8 cellular contexts compared by ENCODE assay signal in the genomic region with DNA sequence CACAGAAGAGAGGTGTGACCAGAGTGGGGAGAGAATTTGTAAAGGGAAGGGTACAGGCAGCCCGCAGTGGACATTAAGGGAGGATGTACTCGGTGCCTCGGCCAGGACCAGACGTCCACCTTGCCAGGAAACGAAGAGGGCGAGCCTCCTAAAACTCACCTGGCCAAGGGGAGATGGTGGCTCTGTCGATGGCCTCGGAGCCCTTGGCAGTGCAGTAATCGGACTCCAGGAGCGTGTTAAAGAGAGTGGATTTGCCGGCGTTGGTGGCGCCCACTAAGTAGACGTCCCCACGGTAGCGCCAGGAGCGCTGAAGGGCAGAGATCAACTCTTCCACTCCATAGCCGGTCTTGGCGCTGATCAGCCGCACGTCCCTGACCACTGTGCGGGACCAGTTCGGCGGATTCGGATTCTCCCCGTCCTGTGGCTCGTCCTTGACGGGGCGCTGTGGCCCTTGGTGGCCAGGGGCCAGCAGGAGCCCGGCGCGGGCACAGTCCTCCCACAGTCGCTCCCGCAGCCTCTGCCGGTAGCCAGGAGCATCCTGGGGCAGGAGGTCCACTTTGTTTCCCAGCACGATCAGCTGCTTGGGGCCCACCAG. TPM values are rescaled to one million over a fixed set of nuclear protein-coding genes. Genes with fewer than 3 reads are reported as not detected.
A peak's percentile ranks its signal among the peaks of the same experiment; 100 is the strongest.
DNase-seq lines count a peak whose midpoint lies in the region; TF ChIP-seq lines count a peak whose summit lies in the region.

No MANE protein-coding gene starts in this region.

- H3K27ac Mint-ChIP-seq in T-helper 1 cell treated with Interleukin-12 subunit alpha and Interleukin-12 subunit beta and Interleukin-4 antibody, amounts not matched to agents 30 μg/mL and 1 μg/mL, for 36 hours: peak overlapping the region; percentile 74
- H3K27ac Mint-ChIP-seq in neural crest cell (ENCODE audit: unreplicated experiment): peak overlapping the region; percentile 43

- peak overlapping the region; percentile 67 for H3K4me3 ChIP-seq in epithelial cell of proximal tubule (ENCODE audit: low read depth, low read length)

- peaks cover 48% of the 10 kb centered on the region for H3K4me1 Mint-ChIP-seq in T-helper 1 cell treated with Interleukin-12 subunit alpha and Interleukin-12 subunit beta and Interleukin-4 antibody, amounts not matched to agents 30 μg/mL and 1 μg/mL, for 36 hours (ENCODE audit: low read depth)
- H3K4me1 Mint-ChIP-seq in neural crest cell: peaks cover 46% of the 10 kb centered on the region

- no peak for DNase-seq in T-helper 1 cell
- DNase-seq in SK-N-DZ (ENCODE audit: low spot score): peak; percentile 11
- DNase-seq in epithelial cell of proximal tubule (ENCODE audit: low read depth): no peak
- DNase-seq in neural crest cell (ENCODE audit: low read depth, low spot score): no peak
- no peak for DNase-seq in amniotic stem cell (lab: John Stamatoyannopoulos, UW)
- no peak for DNase-seq in AML-193 (lab: John Stamatoyannopoulos, UW)
- DNase-seq in stimulated activated naive CD4-positive, alpha-beta T cell treated with Interleukin-2 at 50 U/mL for 16 hours (lab: John Stamatoyannopoulos, UW): no peak

- peaks cover 44% of the 10 kb centered on the region for H3K36me3 Mint-ChIP-seq in T-helper 1 cell treated with Interleukin-12 subunit alpha and Interleukin-12 subunit beta and Interleukin-4 antibody, amounts not matched to agents 30 μg/mL and 1 μg/mL, for 36 hours (ENCODE audit: low read depth)
- H3K36me3 Mint-ChIP-seq in neural crest cell (ENCODE audit: low read depth): peaks cover 26% of the 10 kb centered on the region

- H3K4me3 Mint-ChIP-seq in T-helper 1 cell treated with Interleukin-12 subunit alpha and Interleukin-12 subunit beta and Interleukin-4 antibody, amounts not matched to agents 30 μg/mL and 1 μg/mL, for 36 hours: peak overlapping the region; percentile 100
- H3K4me3 Mint-ChIP-seq in neural crest cell: peak overlapping the region; percentile 100

- no peaks in the 10 kb centered on the region for H3K27me3 Mint-ChIP-seq in T-helper 1 cell treated with Interleukin-12 subunit alpha and Interleukin-12 subunit beta and Interleukin-4 antibody, amounts not matched to agents 30 μg/mL and 1 μg/mL, for 36 hours (ENCODE audit: low read depth)
- peaks cover 2% of the 10 kb centered on the region for H3K27me3 Mint-ChIP-seq in neural crest cell (ENCODE audit: low read depth)

- no peak for TF ChIP-seq CTCF in epithelial cell of proximal tubule (conservative IDR thresholded peaks at IDR 0.05; ENCODE audit: low read depth, low read length)
- TF ChIP-seq CTCF in neural crest cell (conservative IDR thresholded peaks at IDR 0.05): no peak

- peaks cover 12% of the 10 kb centered on the region for H3K9me3 Mint-ChIP-seq in T-helper 1 cell treated with Interleukin-12 subunit alpha and Interleukin-12 subunit beta and Interleukin-4 antibody, amounts not matched to agents 30 μg/mL and 1 μg/mL, for 36 hours
- peaks cover 4% of the 10 kb centered on the region for H3K9me3 Mint-ChIP-seq in neural crest cell

RNA-seq across cellular contexts. Expression of gene NOA1, which starts 1.0 kb away (rescaled TPM):
- polyA plus RNA-seq in SK-N-DZ (2014; cell fraction: cytosol; rRNA removed): 18.2 and 22.8 TPM in 2 replicates
- 14.9 and 20.8 TPM in 2 replicates for polyA plus RNA-seq in SK-N-DZ (2014; cell fraction: nucleus; rRNA removed)
- total RNA-seq in epithelial cell of proximal tubule: 24.8 and 28.1 TPM in 2 replicates
- 17.3 and 17.9 TPM in 2 replicates for total RNA-seq in neural crest cell

RNA-seq across cellular contexts. Expression of gene POLR2B, which starts 2.3 kb away (rescaled TPM):
- 144 and 170 TPM in 2 replicates for polyA plus RNA-seq in SK-N-DZ (2014; cell fraction: cytosol; rRNA removed)
- polyA plus RNA-seq in SK-N-DZ (2014; cell fraction: nucleus; rRNA removed): 174 and 208 TPM in 2 replicates
- 73.7 and 91.5 TPM in 2 replicates for total RNA-seq in epithelial cell of proximal tubule
- total RNA-seq in neural crest cell: 129 and 134 TPM in 2 replicates
